ENCODE assay signal across 12 cellular contexts in the genomic region with DNA sequence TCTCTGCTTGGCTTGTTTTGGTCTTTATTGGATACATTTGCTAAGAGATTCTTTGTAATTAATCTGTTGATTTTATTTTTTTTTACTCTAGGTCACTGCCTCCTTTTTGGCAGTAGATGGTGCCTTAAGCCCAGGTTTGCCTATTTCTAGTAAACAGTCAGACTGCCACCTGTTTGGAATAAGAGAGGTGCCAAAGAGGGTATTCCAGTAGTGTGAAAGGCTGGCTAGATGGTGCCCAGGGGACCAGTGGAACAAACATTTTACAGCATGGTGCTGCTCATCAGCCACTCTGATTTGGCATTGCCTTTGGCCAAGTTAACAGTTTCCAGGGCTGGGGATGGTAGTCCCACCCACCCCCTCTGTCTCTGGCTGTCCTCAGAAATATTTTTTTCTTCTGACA. TPM values are rescaled to one million over a fixed set of nuclear protein-coding genes. Genes with fewer than 3 reads are reported as not detected.
DNase-seq lines count a peak whose midpoint lies in the region; ATAC-seq and TF ChIP-seq lines count a peak whose summit lies in the region.
"Had no signal": no experiment of that assay in that cellular context is flagged by ENCODE, and none has a peak within 500 bp of the region (broad histone marks: within the 10 kb centered on the region; RNA-seq: fewer than 3 reads in every experiment).

No MANE protein-coding gene starts in this region.

- in situ Hi-C loops in gastrocnemius medialis (cut with MboI; ENCODE audit: low sequenced_read_pairs in 4 of 4): loop anchor here in 1 of 4 donors (10.0 kb wide), 1 partner anchor 362 kb away; no protein-coding TSS in a partner anchor

- no peak overlapping the region for H3K4me2 ChIP-seq in SK-N-SH

- H3K4me1 ChIP-seq in heart right ventricle (no peaks in the 10 kb centered on the region), SK-N-SH (ENCODE audit: control insufficient read depth in 1 of 2, insufficient read depth in 2 of 2, low read depth in 1 of 2, low read length in 1 of 2) (no peaks in the 10 kb centered on the region), gastrocnemius medialis (no peaks in the 10 kb centered on the region)

- no peaks in the 10 kb centered on the region for H3K27me3 ChIP-seq in heart right ventricle
- H3K27me3 ChIP-seq in SK-N-SH (ENCODE audit: insufficient read depth): no peaks in the 10 kb centered on the region
- no peaks in the 10 kb centered on the region for H3K27me3 ChIP-seq in gastrocnemius medialis

- H3K4me3 ChIP-seq in heart right ventricle: no peak overlapping the region
- no peak overlapping the region for H3K4me3 ChIP-seq in SK-N-SH (ENCODE audit: low read depth in 2 of 2, low read length in 1 of 2)
- H3K4me3 ChIP-seq in gastrocnemius medialis: no peak overlapping the region

- peak; percentile 73 for TF ChIP-seq RAD21 in SK-N-SH (IDR thresholded peaks at IDR 0.05; ENCODE audit: low read length)

- DNase-seq in heart right ventricle (no peak), left cardiac atrium (no peak), SK-N-SH (no peak), glomerular visceral epithelial cell (ENCODE audit: extremely low spot score) (peak; percentile 28), cerebellum (ENCODE audit: low spot score) (no peak), gastrocnemius medialis (no peak), superior temporal gyrus (ENCODE audit: extremely low spot score) (no peak)
- DNase-seq in activated CD8-positive, alpha-beta memory T cell treated with anti-CD3 and anti-CD28 coated beads, Interleukin-2, amount 50 U/mL, for 4 hours: no peak
- DNase-seq: CD4-positive, CD25-positive, alpha-beta regulatory T cell; naive thymus-derived CD4-positive, alpha-beta T cell; NCI-H345 had no signal

- H4K20me1 ChIP-seq in SK-N-SH (ENCODE audit: insufficient read depth): no peaks in the 10 kb centered on the region

- peak in 2 of 8 donors; percentile 33 to 42 for ATAC-seq in heart right ventricle
- no peak for ATAC-seq in left cardiac atrium
- no peak for ATAC-seq in gastrocnemius medialis
- ATAC-seq: naive thymus-derived CD4-positive, alpha-beta T cell had no signal

- H3K9ac ChIP-seq in SK-N-SH: no peak overlapping the region

- intact Hi-C loops in heart right ventricle (cut with DNase I): loop anchor here in 8 of 10 donors (5.0 to 10.0 kb wide), 4 partner anchors 359 to 994 kb away; no protein-coding TSS in a partner anchor
- intact Hi-C loops in left cardiac atrium (cut with DNase I): loop anchor here in 1 of 2 donors (10.0 kb wide), 1 partner anchor 782 kb away; no protein-coding TSS in a partner anchor
- intact Hi-C loops in gastrocnemius medialis (cut with DNase I; ENCODE audit: low total_unique reads): loop anchor here (5.0 to 10.0 kb wide), 2 partner anchors 362 to 534 kb away; no protein-coding TSS in a partner anchor

- peak in 8 of 9 donors; percentile 41 to 68 (median 52) for TF ChIP-seq CTCF in heart right ventricle (IDR thresholded peaks at IDR 0.05)
- TF ChIP-seq CTCF in SK-N-SH (IDR thresholded peaks at IDR 0.05): peak; percentile 60
- peak in 2 of 5 experiments; percentile 4 to 28 for TF ChIP-seq CTCF in gastrocnemius medialis (IDR thresholded peaks at IDR 0.05 in 4 of 5, conservative IDR thresholded peaks at IDR 0.05 in 1 of 5)

- H3K9me3 ChIP-seq in heart right ventricle (peaks cover 0 to 10% (median 0%) of the 10 kb centered on the region in 11 donors), SK-N-SH (no peaks in the 10 kb centered on the region), gastrocnemius medialis (no peaks in the 10 kb centered on the region)

- no peaks in the 10 kb centered on the region for H3K79me2 ChIP-seq in SK-N-SH (ENCODE audit: insufficient read depth)

- no peak for TF ChIP-seq EP300 in SK-N-SH (IDR thresholded peaks at IDR 0.05; ENCODE audit: borderline replicate concordance in 1 of 2, low read depth in 1 of 2, low read length in 1 of 2)

- H3K27ac ChIP-seq in heart right ventricle (no peak overlapping the region), SK-N-SH (ENCODE audit: low read depth in 2 of 2, low read length in 1 of 2) (no peak overlapping the region), gastrocnemius medialis (no peak overlapping the region)

- H3K36me3 ChIP-seq in heart right ventricle (no peaks in the 10 kb centered on the region), SK-N-SH (replicated peaks in 1 of 2; ENCODE audit: control insufficient read depth in 1 of 2, insufficient read depth in 2 of 2, low read length in 1 of 2) (no peaks in the 10 kb centered on the region), gastrocnemius medialis (no peaks in the 10 kb centered on the region)

- H2AFZ ChIP-seq in SK-N-SH (ENCODE audit: low read depth): no peak overlapping the region

- H3F3A ChIP-seq in SK-N-SH (replicated peaks; ENCODE audit: insufficient read depth): no peaks in the 10 kb centered on the region

- CTCF ChIA-PET in SK-N-SH (lab: Yijun Ruan, JAX): no interaction called here

- POLR2A ChIA-PET in SK-N-SH (lab: Yijun Ruan, JAX): no interaction called here

- TF ChIP-seq POLR2A in gastrocnemius medialis (IDR thresholded peaks at IDR 0.05): no peak

- no peaks in the 10 kb centered on the region for H3K9me2 ChIP-seq in SK-N-SH

TF ChIP-seq in SK-N-SH, 30 proteins besides CTCF, POLR2A, EP300 and RAD21:
- peak; percentile 72 for TF ChIP-seq SMC3 (IDR thresholded peaks at IDR 0.05; ENCODE audit: low read depth, low read length)
- TF ChIP-seq POLR2AphosphoS5 (IDR thresholded peaks at IDR 0.05; ENCODE audit: low read depth, low read length): no peak
- no peak for TF ChIP-seq JUND (IDR thresholded peaks at IDR 0.05)

RNA-seq across cellular contexts. Expression of a gene that starts 36.7 kb away (rescaled TPM):
- total RNA-seq in heart right ventricle: 10 to 100 TPM; 10.5 to 33.4 (median 23.6) TPM
- polyA plus RNA-seq in heart right ventricle: 1 to 10 TPM; 8.7 to 9.3 TPM
- total RNA-seq in left cardiac atrium: 10 to 100 TPM; 18.1 to 19.8 TPM
- polyA plus RNA-seq in SK-N-SH (2012; rRNA removed): 6.3 and 7.0 TPM in 2 replicates
- polyA plus RNA-seq in SK-N-SH (2012; cell fraction: cytosol; rRNA removed): 4.8 and 6.2 TPM in 2 replicates
- polyA plus RNA-seq in SK-N-SH (2012; cell fraction: nucleus; rRNA removed): 13.9 and 18.0 TPM in 2 replicates
- 7.8 TPM for total RNA-seq in cerebellum
- total RNA-seq in gastrocnemius medialis: 1 to 10 TPM; 2.4 to 4.9 (median 3.1) TPM
- total RNA-seq: activated CD8-positive, alpha-beta memory T cell treated with anti-CD3 and anti-CD28 coated beads for 36 hours; CD4-positive, CD25-positive, alpha-beta regulatory T cell; naive thymus-derived CD4-positive, alpha-beta T cell had no signal
- polyA plus RNA-seq: CD4-positive, CD25-positive, alpha-beta regulatory T cell; naive thymus-derived CD4-positive, alpha-beta T cell had no signal
